ENCODE assay signal across 3 cellular contexts in the genomic region with DNA sequence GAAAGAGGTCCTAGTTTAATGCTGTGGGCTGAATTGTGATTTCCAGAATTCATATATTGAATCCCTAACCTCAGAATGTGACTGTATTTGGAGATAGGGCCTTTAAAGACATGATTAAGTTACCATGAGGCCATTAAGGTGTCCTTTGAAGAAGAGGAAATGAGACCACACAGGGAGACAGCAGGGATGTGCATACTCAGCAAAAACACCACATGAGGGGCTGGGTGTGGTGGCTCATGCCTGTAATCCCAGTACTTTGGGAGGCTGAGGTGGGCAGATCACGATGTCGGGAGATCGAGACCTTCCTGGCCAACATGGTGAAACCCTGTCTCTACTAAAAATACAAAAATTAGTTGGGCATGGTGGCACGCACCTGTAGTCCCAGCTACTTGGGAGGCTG. TPM values are rescaled to one million over a fixed set of nuclear protein-coding genes. Genes with fewer than 3 reads are reported as not detected.
"Had no signal": no experiment of that assay in that cellular context is flagged by ENCODE, and none has a peak within 500 bp of the region (broad histone marks: within the 10 kb centered on the region; RNA-seq: fewer than 3 reads in every experiment).

No MANE protein-coding gene starts in this region.

RNA-seq across cellular contexts. Expression of a gene that starts 11.8 kb away (rescaled TPM):
- total RNA-seq: HT-29, HT1080 had no signal
- polyA plus RNA-seq: IgD-negative memory B cell had no signal
